In genomic region chr19:46748325-46749109, GRCh38 we compare ENCODE assay signal across 8 cellular contexts. TPM values are rescaled to one million over a fixed set of nuclear protein-coding genes. Genes with fewer than 3 reads are reported as not detected.
DNase-seq lines count a peak whose midpoint lies in the region; ATAC-seq and TF ChIP-seq lines count a peak whose summit lies in the region.

No MANE protein-coding gene starts in this region.

- no peak overlapping the region for H2AFZ ChIP-seq in OCI-LY7 (ENCODE audit: low read length)

- POLR2A ChIA-PET in OCI-LY7 (lab: Charles Lee) = no interaction called here

- ATAC-seq in HG03025 (IDR thresholded peaks at IDR 0.05; ENCODE audit: low FRiP score, unreplicated experiment) = no peak

- no peak overlapping the region for H3K4me3 ChIP-seq in OCI-LY7 (ENCODE audit: low read depth, low read length, poor library complexity, severe bottlenecking)

- peaks cover 17% of the 10 kb centered on the region; the same call in 1 of the 2 replicates for H3K36me3 ChIP-seq in OCI-LY7 (ENCODE audit: insufficient read depth, low read length)

- no peaks in the 10 kb centered on the region for H3K9me2 ChIP-seq in OCI-LY7 (ENCODE audit: insufficient read depth, low read length)

- intact Hi-C loops in OCI-LY7 (cut with micrococcal nuclease; ENCODE audit: unreplicated experiment) = no loop called here
- intact Hi-C loops in posterior vena cava (cut with DNase I) = loop anchor here in 1 of 2 donors (5.0 kb wide), 1 partner anchor 706 kb away; the partner anchor contains the start of gene IGFL4

- DNase-seq in NCI-H446 (lab: John Stamatoyannopoulos, UW) (peak; percentile 58 to 75), NCI-H446 treated with DMSO at 0.1 percent for 48 hours (lab: John Stamatoyannopoulos, UW) (no peak), OCI-LY7 (ENCODE audit: low spot score) (peak; percentile 66), activated T-cell treated with anti-CD3 and anti-CD28 coated beads for 48 hours (ENCODE audit: low read depth) (peak; percentile 66), fibroblast of gingiva (ENCODE audit: low read depth) (peak; percentile 28), posterior vena cava (ENCODE audit: low spot score) (peak; percentile 92), putamen (ENCODE audit: low spot score) (no peak)

- no peak overlapping the region for H3K4me2 ChIP-seq in OCI-LY7 (ENCODE audit: low read length)

- CTCF ChIA-PET in OCI-LY7 (lab: Charles Lee; ENCODE audit: unreplicated experiment) = no interaction called here

- no TSS peak for BruUV-seq in OCI-LY7 (replicated peaks; lab: Mats Ljungman, UMichigan)

- no peak overlapping the region for H3K27ac ChIP-seq in OCI-LY7 (ENCODE audit: low read depth, low read length, poor library complexity, severe bottlenecking)

- H3K79me2 ChIP-seq in OCI-LY7 (ENCODE audit: insufficient read depth, low read depth, low read length) = peaks cover 23% of the 10 kb centered on the region

- peaks cover 50% of the 10 kb centered on the region for H3K4me1 ChIP-seq in OCI-LY7 (ENCODE audit: insufficient read depth, low read length, poor library complexity, severe bottlenecking)

- peak; percentile 90 for TF ChIP-seq CTCF in OCI-LY7 (conservative IDR thresholded peaks at IDR 0.05; ENCODE audit: low read length)

- no peaks in the 10 kb centered on the region for H3K9me3 ChIP-seq in OCI-LY7 (ENCODE audit: low read length)

- H4K20me1 ChIP-seq in OCI-LY7 (ENCODE audit: insufficient read depth, low read length) = peaks cover 15% of the 10 kb centered on the region; the same call in 1 of the 2 replicates

RNA-seq across cellular contexts. Expression of gene STRN4, which starts 2.3 kb away (rescaled TPM):
- total RNA-seq in OCI-LY7 (2014; rRNA removed; shearing (Covaris generic)) = 77.8 and 115 TPM in 2 replicates
- total RNA-seq in OCI-LY7 (2022) (68.0 and 77.3 TPM in 2 replicates), posterior vena cava (10 to 100 TPM; 58.6 to 71.8 TPM)

RNA-seq across cellular contexts. Expression of gene FKRP, which starts 2.7 kb away (rescaled TPM):
- total RNA-seq in OCI-LY7 (2014; rRNA removed; shearing (Covaris generic)) = 15.5 and 24.6 TPM in 2 replicates
- total RNA-seq in OCI-LY7 (2022) (18.9 and 26.6 TPM in 2 replicates), posterior vena cava (10 to 100 TPM; 15.2 to 18.6 TPM)

RNA-seq across cellular contexts. Expression of gene PRKD2, which starts 31.6 kb away (rescaled TPM):
- total RNA-seq in OCI-LY7 (2014; rRNA removed; shearing (Covaris generic)) = 30.5 and 34.3 TPM in 2 replicates
- 89.2 and 101 TPM in 2 replicates for total RNA-seq in OCI-LY7 (2022)
- 10 to 100 TPM; 25.5 to 25.6 TPM for total RNA-seq in posterior vena cava

RNA-seq across cellular contexts. Expression of gene SLC1A5, which starts 39.9 kb away (rescaled TPM):
- 111 and 145 TPM in 2 replicates for total RNA-seq in OCI-LY7 (2014; rRNA removed; shearing (Covaris generic))
- total RNA-seq in OCI-LY7 (2022) = 161 and 167 TPM in 2 replicates
- 10 to 100 TPM; 56.6 to 95.5 TPM for total RNA-seq in posterior vena cava

Comparison
In these comparisons a context has a peak if more than half of its experiments do, and no peak if none do; other contexts are left out.
1. DNase-seq: peak in NCI-H446 (2 of 2), OCI-LY7 (single experiment), activated T-cell treated with anti-CD3 and anti-CD28 coated beads for 48 hours (single experiment), fibroblast of gingiva (single experiment) and posterior vena cava (single experiment); none in NCI-H446 treated with DMSO at 0.1 percent for 48 hours (single experiment) and putamen (single experiment).